17 cellular contexts compared by ENCODE assay signal in the genomic region with DNA sequence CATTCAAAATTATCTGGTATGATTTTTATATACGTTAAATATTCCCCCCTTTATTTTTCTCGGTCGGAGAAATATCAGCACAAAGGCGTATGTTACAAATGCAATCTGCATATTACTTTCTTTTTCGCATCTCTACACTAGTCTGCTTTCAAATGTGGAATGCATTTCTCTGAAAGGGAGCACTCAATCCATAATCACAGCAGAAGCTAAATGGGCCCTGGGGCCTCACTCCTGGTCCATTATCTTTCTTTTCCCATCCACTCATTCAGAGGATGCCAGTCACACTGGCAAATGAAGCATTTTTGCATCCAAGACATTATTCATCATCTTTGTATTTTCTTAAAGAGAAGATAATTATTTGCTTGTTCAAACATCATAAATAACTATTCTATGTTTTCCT.
A peak's percentile ranks its signal among the peaks of the same experiment; 100 is the strongest.
DNase-seq lines count a peak whose midpoint lies in the region; ATAC-seq and TF ChIP-seq lines count a peak whose summit lies in the region.
"Had no signal": no experiment of that assay in that cellular context is flagged by ENCODE, and none has a peak within 500 bp of the region (broad histone marks: within the 10 kb centered on the region; RNA-seq: fewer than 3 reads in every experiment).

No MANE protein-coding gene starts in this region.

- H3K23me2 ChIP-seq in H9 (ENCODE audit: insufficient read length, low read depth, low read length, poor library complexity, severe bottlenecking), result no peaks in the 10 kb centered on the region

- H3K79me1 ChIP-seq in H9 (ENCODE audit: insufficient read depth, low read depth, low read length, poor library complexity, severe bottlenecking), result no peaks in the 10 kb centered on the region

- no peaks in the 10 kb centered on the region for H3K79me2 ChIP-seq in H9 (ENCODE audit: insufficient read depth, low read length)
- no peaks in the 10 kb centered on the region for H3K79me2 ChIP-seq in PC-3 (ENCODE audit: low read length)
- H3K79me2 ChIP-seq in neural cell (replicated peaks; ENCODE audit: insufficient read depth, low read length), result no peaks in the 10 kb centered on the region

- H3K27me3 ChIP-seq in H9 (ENCODE audit: insufficient read depth, low read length) (no peaks in the 10 kb centered on the region), PC-3 (ENCODE audit: low read length) (peaks cover 4% of the 10 kb centered on the region; the same call in 1 of the 2 replicates), neural cell (ENCODE audit: insufficient read depth, low read depth, low read length) (no peaks in the 10 kb centered on the region)
- H3K27me3 ChIP-seq: BLaER1 had no signal

- no peaks in the 10 kb centered on the region for H3K36me3 Mint-ChIP-seq in H9 (ENCODE audit: insufficient read depth in 1 of 3, low read depth in 3 of 3)
- H3K36me3 Mint-ChIP-seq: CD14-positive monocyte; CD4-positive, alpha-beta memory T cell; IgD-negative memory B cell had no signal

- H3K4me2 ChIP-seq in H9 (ENCODE audit: insufficient read depth, insufficient read length, low read length) (no peak overlapping the region), PC-3 (ENCODE audit: low read length) (peak overlapping the region; percentile 45), neural cell (ENCODE audit: low read length) (no peak overlapping the region)
- H3K4me2 ChIP-seq: A549, BLaER1 had no signal

- H3K56ac ChIP-seq in H9 (ENCODE audit: insufficient read length, low read depth, low read length), result no peak overlapping the region

- no peak overlapping the region for H2BK5ac ChIP-seq in H9 (ENCODE audit: insufficient read length, low read length)

- no peak overlapping the region for H4K8ac ChIP-seq in H9 (replicated peaks; ENCODE audit: insufficient read length, low read depth, low read length)

- ATAC-seq in PC-3 (peak; percentile 61), GM21825 (IDR thresholded peaks at IDR 0.05; ENCODE audit: unreplicated experiment) (no peak)
- ATAC-seq: A549 had no signal

- H2BK15ac ChIP-seq in H9 (ENCODE audit: low read depth, low read length), result no peak overlapping the region

- H2BK120ac ChIP-seq in H9 (ENCODE audit: low read depth, low read length, poor library complexity, severe bottlenecking), result no peak overlapping the region

- no peak overlapping the region for H4K5ac ChIP-seq in H9 (ENCODE audit: insufficient read length, low read depth, low read length)

- H3K36me3 ChIP-seq in PC-3 (ENCODE audit: low read depth, low read length), result no peaks in the 10 kb centered on the region
- no peaks in the 10 kb centered on the region for H3K36me3 ChIP-seq in neural cell (ENCODE audit: insufficient read depth, low read length)
- H3K36me3 ChIP-seq: BLaER1 had no signal

- no TSS peak for BruUV-seq in PC-3 (replicated peaks; lab: Mats Ljungman, UMichigan)

- H3K9me3 ChIP-seq in H9 (ENCODE audit: control insufficient read depth, low read depth, low read length) (no peaks in the 10 kb centered on the region), PC-3 (ENCODE audit: low read length) (no peaks in the 10 kb centered on the region), neural cell (ENCODE audit: low read length) (no peaks in the 10 kb centered on the region)
- H3K9me3 ChIP-seq: A549, BLaER1 had no signal

- TF ChIP-seq RAD21 in neural cell (conservative IDR thresholded peaks at IDR 0.05), result no peak

- no peak overlapping the region for H3T11ph ChIP-seq in H9 (ENCODE audit: low read length)

- H2AFZ ChIP-seq in H9 (ENCODE audit: low read length), result no peak overlapping the region
- peak overlapping the region; percentile 62 for H2AFZ ChIP-seq in PC-3 (ENCODE audit: low read length)
- H2AFZ ChIP-seq in neural cell (ENCODE audit: low read depth, low read length), result no peak overlapping the region

- H3F3A ChIP-seq in PC-3 (ENCODE audit: low read length, unreplicated experiment), result no peaks in the 10 kb centered on the region
- no peaks in the 10 kb centered on the region for H3F3A ChIP-seq in neural cell (ENCODE audit: insufficient read depth, low read length, poor library complexity, severe bottlenecking)

- no peak for TF ChIP-seq CTCF in H9 (conservative IDR thresholded peaks at IDR 0.05)
- no peak for TF ChIP-seq CTCF in PC-3 (conservative IDR thresholded peaks at IDR 0.05; ENCODE audit: low read depth, low read length)
- no peak for TF ChIP-seq CTCF in neural cell (IDR thresholded peaks at IDR 0.05; ENCODE audit: poor library complexity, severe bottlenecking)

- no CpG with 5 or more reads among the region's 5 CpGs for WGBS in H9 (ENCODE audit: extremely low coverage, insufficient read length, low lambda C conversion rate)

- H3K27me3 Mint-ChIP-seq in H9 (ENCODE audit: low read depth), result no peaks in the 10 kb centered on the region
- H3K27me3 Mint-ChIP-seq: CD4-positive, alpha-beta memory T cell; IgD-negative memory B cell had no signal

- H4K91ac ChIP-seq in H9 (ENCODE audit: insufficient read length, low read depth, low read length), result no peak overlapping the region

- H3K9me3 Mint-ChIP-seq in H9, result peaks cover 0 to 4% of the 10 kb centered on the region in 2 experiments; a peak in 1 of 5 replicates

- peaks cover 7 to 11% of the 10 kb centered on the region in 2 experiments for H3K4me1 Mint-ChIP-seq in H9
- H3K4me1 Mint-ChIP-seq: CD14-positive monocyte; CD4-positive, alpha-beta memory T cell had no signal

- H3K4me1 ChIP-seq in H9 (ENCODE audit: insufficient read depth, low read length) (no peaks in the 10 kb centered on the region), PC-3 (ENCODE audit: insufficient read depth, low read length) (peaks cover 13% of the 10 kb centered on the region; the same call in 1 of the 2 replicates)
- H3K4me1 ChIP-seq: A549, BLaER1 had no signal

- H3K4me3 ChIP-seq in PC-3 (ENCODE audit: low read length) (peak overlapping the region; percentile 24; the same call in 1 of the 2 replicates), neural cell (ENCODE audit: low read length) (peak overlapping the region; percentile 8)
- H3K4me3 ChIP-seq: A549, BLaER1 had no signal

- peak overlapping the region in 2 of 3 experiments; percentile 12 to 13; a peak in 2 of 7 replicates for H3K27ac Mint-ChIP-seq in H9
- H3K27ac Mint-ChIP-seq: CD14-positive monocyte; CD4-positive, alpha-beta memory T cell; IgD-negative memory B cell had no signal

- H3K4me3 Mint-ChIP-seq in H9, result no peak overlapping the region
- H3K4me3 Mint-ChIP-seq: CD14-positive monocyte; CD4-positive, alpha-beta memory T cell; IgD-negative memory B cell had no signal

- POLR2A ChIA-PET in PC-3 (lab: Charles Lee; ENCODE audit: unreplicated experiment), result interaction anchor here (0.6 kb wide), 1 partner anchor 438 kb away, joined by 8 read pairs; no protein-coding TSS in a partner anchor

- no peak overlapping the region for H3K27ac ChIP-seq in H9 (ENCODE audit: insufficient read length, low read depth, low read length)
- H3K27ac ChIP-seq in PC-3 (ENCODE audit: low read length), result no peak overlapping the region
- H3K27ac ChIP-seq in neural cell (ENCODE audit: low read length), result peak overlapping the region; percentile 45
- H3K27ac ChIP-seq: A549, BLaER1 had no signal

- no peak overlapping the region for H3K23ac ChIP-seq in H9 (ENCODE audit: insufficient read length, low read depth, low read length)

- TF ChIP-seq EP300 in neural cell (conservative IDR thresholded peaks at IDR 0.05; ENCODE audit: poor library complexity, severe bottlenecking), result no peak

- H2BK12ac ChIP-seq in H9 (ENCODE audit: insufficient read length, low read depth, low read length), result no peak overlapping the region

- H3K9ac ChIP-seq in H9 (ENCODE audit: extremely low read depth, insufficient read length, low read length), result no peak overlapping the region
- no peak overlapping the region for H3K9ac ChIP-seq in PC-3 (ENCODE audit: low read length)
- H3K9ac ChIP-seq in neural cell (ENCODE audit: low read length), result no peak overlapping the region
- H3K9ac ChIP-seq: BLaER1 had no signal

- no peak overlapping the region for H2BK20ac ChIP-seq in H9 (ENCODE audit: low read depth, low read length, poor library complexity, severe bottlenecking)

- CTCF ChIA-PET in PC-3 (lab: Charles Lee), result no interaction called here

- no peak overlapping the region for H3K14ac ChIP-seq in H9 (ENCODE audit: insufficient read depth, low read length)

- no peaks in the 10 kb centered on the region for H3K9me2 ChIP-seq in PC-3 (replicated peaks; ENCODE audit: low read length)
- no peaks in the 10 kb centered on the region for H3K9me2 ChIP-seq in neural cell (ENCODE audit: insufficient read depth, low read length)

- H3K18ac ChIP-seq in H9 (ENCODE audit: insufficient read length, low read depth, low read length), result no peak overlapping the region

- H4K20me1 ChIP-seq in H9 (ENCODE audit: control insufficient read depth, insufficient read depth, insufficient read length) (no peaks in the 10 kb centered on the region), PC-3 (ENCODE audit: low read length) (no peaks in the 10 kb centered on the region), neural cell (ENCODE audit: insufficient read depth) (no peaks in the 10 kb centered on the region)
- H4K20me1 ChIP-seq: BLaER1 had no signal

- no peak overlapping the region for H2AK5ac ChIP-seq in H9 (ENCODE audit: insufficient read length, low read length)

- intact Hi-C loops in PC-3 (cut with micrococcal nuclease), result loop anchor here (10.0 kb wide), 2 partner anchors 169 to 261 kb away; no protein-coding TSS in a partner anchor

- H3K4ac ChIP-seq in H9 (ENCODE audit: low read depth, low read length), result no peak overlapping the region

- DNase-seq in H9 (no peak), PC-3 (no peak), NCI-H82 treated with DMSO at 0.1 percent for 48 hours (lab: John Stamatoyannopoulos, UW; ENCODE audit: unreplicated experiment) (no peak)
- DNase-seq in central memory CD4-positive, alpha-beta T cell, result no peak
- DNase-seq: AML-193; CD4-positive, alpha-beta memory T cell; DMS153; DMS79; GDM1; GOT3; H7 had no signal

TF ChIP-seq in neural cell, 6 proteins besides CTCF, POLR2A, EP300 and RAD21 (continues in another document):
- TF ChIP-seq POLR2AphosphoS5 (IDR thresholded peaks at IDR 0.05) (no peak), EZH2 (IDR thresholded peaks at IDR 0.05; ENCODE audit: borderline replicate concordance, insufficient read depth, low read length, poor library complexity, severe bottlenecking) (no peak)
